In the genomic region with DNA sequence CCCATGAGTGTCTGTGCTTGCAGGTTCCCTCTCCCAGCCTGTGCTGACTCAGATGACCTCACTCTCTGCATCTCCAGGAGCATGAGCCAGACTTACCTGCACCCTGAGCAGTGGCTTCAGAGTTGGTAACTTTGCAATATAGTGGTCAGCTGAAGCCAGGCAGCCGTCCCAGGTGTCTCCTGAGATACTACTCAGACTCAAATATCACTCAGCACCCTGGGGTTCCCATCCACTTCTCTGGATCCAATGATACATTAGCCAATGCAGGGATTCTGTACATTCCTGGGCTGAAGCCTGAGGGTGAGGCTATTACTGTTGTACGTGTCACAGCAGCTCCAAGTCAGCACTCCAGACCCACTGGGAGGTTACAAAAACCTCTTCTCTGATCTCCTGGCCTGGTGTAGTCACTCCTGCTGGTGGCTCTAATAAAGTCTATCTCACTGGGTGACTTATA, we compare ENCODE assay signal across 18 cellular contexts.
DNase-seq lines count a peak whose midpoint lies in the region; ATAC-seq, FAIRE-seq and TF ChIP-seq lines count a peak whose summit lies in the region.
"Had no signal": no experiment of that assay in that cellular context is flagged by ENCODE, and none has a peak within 500 bp of the region (broad histone marks: within the 10 kb centered on the region; RNA-seq: fewer than 3 reads in every experiment).

No MANE protein-coding gene starts in this region.

- peak overlapping the region; percentile 89 for H3K9ac ChIP-seq in OCI-LY3 (ENCODE audit: low read length)

- H3K4me3 ChIP-seq in OCI-LY3 (ENCODE audit: low read length), result peak overlapping the region; percentile 74
- no peak overlapping the region for H3K4me3 ChIP-seq in choroid plexus epithelial cell (ENCODE audit: low read depth, low read length)
- H3K4me3 ChIP-seq: Peyer's patch had no signal

- H4K20me1 ChIP-seq in OCI-LY3 (ENCODE audit: insufficient read depth, low read length), result no peaks in the 10 kb centered on the region

- no peak for TF ChIP-seq POLR2A in GM12891 (IDR thresholded peaks at IDR 0.05; ENCODE audit: low read depth, low read length)

- H3K4me2 ChIP-seq in OCI-LY3 (ENCODE audit: low read length), result peak overlapping the region; percentile 92

- peaks cover 50% of the 10 kb centered on the region for H3K4me1 ChIP-seq in OCI-LY3 (ENCODE audit: low read length)
- H3K4me1 ChIP-seq: Peyer's patch had no signal

- no peaks in the 10 kb centered on the region for H3K36me3 ChIP-seq in OCI-LY3 (replicated peaks; ENCODE audit: low read depth, low read length)
- H3K36me3 ChIP-seq: Peyer's patch had no signal

- H3K79me2 ChIP-seq in OCI-LY3 (ENCODE audit: low read length), result no peaks in the 10 kb centered on the region; the same call in 1 of the 2 replicates

- H2AFZ ChIP-seq in OCI-LY3 (ENCODE audit: low read depth, low read length), result peak overlapping the region; percentile 14; the same call in 1 of the 2 replicates

- DNase-seq in GM12891 (ENCODE audit: insufficient read length, low spot score) (no peak), choroid plexus epithelial cell (ENCODE audit: low read depth) (peak; percentile 31), mesenteric fat pad (ENCODE audit: low spot score) (peak; percentile 68), pons (ENCODE audit: low spot score) (no peak)
- no peak for DNase-seq in activated effector memory CD4-positive, alpha-beta T cell treated with Interleukin-2 at 50 U/mL for 16 hours
- DNase-seq: DMS 273 treated with DMSO at 0.1 percent for 48 hours, H7, MV-4-11, NCI-H1417 treated with DMSO at 0.1 percent for 48 hours, NCI-H1930, NCI-H2171 treated with DMSO at 0.1 percent for 48 hours, NCI-H510A, NCI-H82, Peyer's patch, SIG-M5 had no signal

- H3K9me3 ChIP-seq in OCI-LY3 (ENCODE audit: insufficient read depth, low read length), result no peaks in the 10 kb centered on the region
- H3K9me3 ChIP-seq: Peyer's patch had no signal

- H3K27me3 ChIP-seq in OCI-LY3 (ENCODE audit: low read depth, low read length), result no peaks in the 10 kb centered on the region
- H3K27me3 ChIP-seq: Peyer's patch had no signal

- TF ChIP-seq CTCF in OCI-LY3 (IDR thresholded peaks at IDR 0.05; ENCODE audit: low read depth, low read length) (no peak), choroid plexus epithelial cell (conservative IDR thresholded peaks at IDR 0.05; ENCODE audit: low read depth, low read length) (no peak)

- H3K27ac ChIP-seq in OCI-LY3 (ENCODE audit: low read length), result peak overlapping the region; percentile 95
- H3K27ac ChIP-seq: Peyer's patch had no signal

- FAIRE-seq in GM12891 (lab: Jason Lieb, UNC), result peak; percentile 77

- no peak for ATAC-seq in HG03196 (IDR thresholded peaks at IDR 0.05; ENCODE audit: unreplicated experiment)
- ATAC-seq in HG02642 (IDR thresholded peaks at IDR 0.05; ENCODE audit: poor library complexity, unreplicated experiment), result no peak

TF ChIP-seq in GM12891, 5 proteins besides CTCF, POLR2A, EP300 and RAD21:
- TF ChIP-seq TAF1 (IDR thresholded peaks at IDR 0.05; ENCODE audit: low read depth, low read length) (no peak), SPI1 (IDR thresholded peaks at IDR 0.05; ENCODE audit: low read depth, low read length) (no peak), POU2F2 (IDR thresholded peaks at IDR 0.05; ENCODE audit: low read depth, low read length) (no peak), POLR2AphosphoS5 (IDR thresholded peaks at IDR 0.05; ENCODE audit: low read depth, low read length) (no peak), PAX5 (IDR thresholded peaks at IDR 0.05; ENCODE audit: insufficient read depth, low read length, severe bottlenecking) (no peak)
TF ChIP-seq in GM12891: peak in this region for 0.

Comparison
In these comparisons a context has a peak if more than half of its experiments do, and no peak if none do; other contexts are left out.
1. DNase-seq: peak in choroid plexus epithelial cell (single experiment) and mesenteric fat pad (single experiment); none in GM12891 (single experiment), pons (single experiment) and activated effector memory CD4-positive, alpha-beta T cell treated with Interleukin-2 at 50 U/mL for 16 hours (single experiment).